ENCODE assay signal across 10 cellular contexts in the genomic region with DNA sequence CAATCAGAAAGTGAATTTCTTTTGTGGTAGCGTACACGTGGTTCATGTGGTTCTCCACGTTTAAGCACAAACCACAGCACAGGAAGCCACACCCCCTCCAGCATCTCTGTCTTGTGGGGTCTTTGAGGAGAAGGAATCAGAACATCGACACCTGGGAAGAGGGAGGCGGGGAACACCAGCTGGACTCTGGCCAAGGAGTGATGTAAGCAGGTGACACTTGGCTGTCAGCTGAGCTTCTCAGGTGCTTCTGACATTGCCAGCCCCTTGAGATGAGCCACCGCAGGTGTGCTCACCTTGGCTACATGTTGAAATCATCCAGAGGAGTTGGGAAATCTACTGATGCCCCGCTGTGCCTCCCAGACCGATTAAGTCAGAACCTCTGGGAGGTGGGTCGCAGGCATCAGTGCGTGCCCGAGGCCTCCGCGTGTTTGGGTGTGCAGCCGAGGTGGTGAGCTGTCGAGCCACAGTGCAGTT.
A peak's percentile ranks its signal among the peaks of the same experiment; 100 is the strongest.
DNase-seq lines count a peak whose midpoint lies in the region; ATAC-seq lines count a peak whose summit lies in the region.
"Had no signal": no experiment of that assay in that cellular context is flagged by ENCODE, and none has a peak within 500 bp of the region (broad histone marks: within the 10 kb centered on the region; RNA-seq: fewer than 3 reads in every experiment).

No MANE protein-coding gene starts in this region.

- peak overlapping the region; percentile 39 to 52 for H3K4me3 Mint-ChIP-seq in activated T-cell treated with anti-CD3 and anti-CD28 coated beads, Interleukin-2, amount 50 U/mL, for 72 hours

- H3K36me3 Mint-ChIP-seq in activated T-cell treated with anti-CD3 and anti-CD28 coated beads, Interleukin-2, amount 50 U/mL, for 72 hours (ENCODE audit: insufficient read depth in 2 of 2) = no peaks in the 10 kb centered on the region

- ATAC-seq in activated T-cell treated with anti-CD3 and anti-CD28 coated beads, Interleukin-2, amount 50 U/mL, for 72 hours (replicated peaks in 1 of 2) = no peak
- no peak for ATAC-seq in GM18520 (IDR thresholded peaks at IDR 0.05; ENCODE audit: unreplicated experiment)
- no peak for ATAC-seq in esophagus mucosa
- ATAC-seq: mucosa of descending colon had no signal

- H3K9me3 Mint-ChIP-seq in activated T-cell treated with anti-CD3 and anti-CD28 coated beads, Interleukin-2, amount 50 U/mL, for 72 hours = no peaks in the 10 kb centered on the region

- H3K27ac Mint-ChIP-seq in activated T-cell treated with anti-CD3 and anti-CD28 coated beads, Interleukin-2, amount 50 U/mL, for 72 hours = no peak overlapping the region

- H3K27me3 Mint-ChIP-seq in activated T-cell treated with anti-CD3 and anti-CD28 coated beads, Interleukin-2, amount 50 U/mL, for 72 hours (ENCODE audit: low read depth) = no peaks in the 10 kb centered on the region

- peaks cover 25% of the 10 kb centered on the region for H3K4me1 Mint-ChIP-seq in activated T-cell treated with anti-CD3 and anti-CD28 coated beads, Interleukin-2, amount 50 U/mL, for 72 hours (ENCODE audit: low read depth)

- DNase-seq in NOMO-1 treated with DMSO at 0.1 percent for 48 hours (lab: John Stamatoyannopoulos, UW; ENCODE audit: unreplicated experiment) (peak; percentile 38), NOMO-1 treated with dmso at 0.1 percent for 144 hours (lab: John Stamatoyannopoulos, UW; ENCODE audit: unreplicated experiment) (no peak), NCI-H2107 treated with DMSO at 0.1 percent for 48 hours (lab: John Stamatoyannopoulos, UW; ENCODE audit: unreplicated experiment) (peak; percentile 65), NCI-H82 (lab: John Stamatoyannopoulos, UW) (no peak)
- DNase-seq in activated T-cell treated with anti-CD3 and anti-CD28 coated beads, Interleukin-2, amount 50 U/mL, for 72 hours = peak in 1 of 2 donors; percentile 11
- peak; percentile 32 for DNase-seq in stimulated activated CD8-positive, alpha-beta memory T cell treated with anti-CD3 and anti-CD28 coated beads, Interleukin-12 subunit alpha, Interleukin-12 subunit beta, amount 100 ng/mL, for 1 hour (ENCODE audit: low read depth)
- DNase-seq: mucosa of descending colon, NCI-H226 had no signal

Comparison
In these comparisons a context has a peak if more than half of its experiments do, and no peak if none do; other contexts are left out.
1. DNase-seq: peak in NOMO-1 treated with DMSO at 0.1 percent for 48 hours (single experiment), NCI-H2107 treated with DMSO at 0.1 percent for 48 hours (single experiment) and stimulated activated CD8-positive, alpha-beta memory T cell treated with anti-CD3 and anti-CD28 coated beads, Interleukin-12 subunit alpha, Interleukin-12 subunit beta, amount 100 ng/mL, for 1 hour (single experiment); none in NOMO-1 treated with dmso at 0.1 percent for 144 hours (single experiment) and NCI-H82 (single experiment).